1 cellular context compared by ENCODE assay signal in genomic region chr1:207454046-207454964, GRCh38.
TF ChIP-seq lines count a peak whose summit lies in the region.

Gene CR2, plus strand, starts transcription at chr1:207454328. Its CDS starts 91 bp downstream, at chr1:207454419.

TF ChIP-seq in GM12878, 131 proteins besides CTCF, POLR2A, EP300 and RAD21 (continued from another document):
- peak; percentile 20; the same call in 1 of the 2 replicates for TF ChIP-seq ATF2 (IDR thresholded peaks at IDR 0.05; ENCODE audit: low read length)
- no peak for TF ChIP-seq KLF5 (IDR thresholded peaks at IDR 0.05; ENCODE audit: partially characterized antibody)
- TF ChIP-seq STAT1 (conservative IDR thresholded peaks at IDR 0.05): no peak
- no peak for TF ChIP-seq NFYA (IDR thresholded peaks at IDR 0.05; ENCODE audit: borderline replicate concordance, low read depth, low read length)
- no peak for TF ChIP-seq YBX1 (IDR thresholded peaks at IDR 0.05)
- TF ChIP-seq DPF2 (IDR thresholded peaks at IDR 0.05): 0 out of 2 replicates have a peak, but pooled peaks have one; percentile 52
- no peak for TF ChIP-seq MLLT1 (IDR thresholded peaks at IDR 0.05)
- TF ChIP-seq RBBP5 (conservative IDR thresholded peaks at IDR 0.05): no peak
- TF ChIP-seq SMAD5 (IDR thresholded peaks at IDR 0.05; ENCODE audit: low read depth): peak; percentile 97
- TF ChIP-seq SMAD1 (IDR thresholded peaks at IDR 0.05; ENCODE audit: low read depth, partially characterized antibody): no peak
- TF ChIP-seq SRF (IDR thresholded peaks at IDR 0.05; ENCODE audit: low read depth in 2 of 2, low read length in 2 of 2): no peak
- no peak for TF ChIP-seq SIX5 (IDR thresholded peaks at IDR 0.05; ENCODE audit: low read depth, low read length, severe bottlenecking)
- no peak for TF ChIP-seq MXI1 (IDR thresholded peaks at IDR 0.05; ENCODE audit: low read depth, low read length)
- no peak for TF ChIP-seq JUND (IDR thresholded peaks at IDR 0.05; ENCODE audit: low read depth, low read length)
- TF ChIP-seq MTA3 (IDR thresholded peaks at IDR 0.05; ENCODE audit: borderline replicate concordance, low read length): no peak
- TF ChIP-seq CHD2 (IDR thresholded peaks at IDR 0.05; ENCODE audit: borderline replicate concordance, low read depth, low read length): 0 out of 2 replicates have a peak, but pooled peaks have one; percentile 34
- TF ChIP-seq CBFB (IDR thresholded peaks at IDR 0.05; ENCODE audit: low read depth): peak; percentile 22; the same call in 1 of the 2 replicates
- TF ChIP-seq ZBTB11 (CRISPR knock-in tag; IDR thresholded peaks at IDR 0.05): no peak
TF ChIP-seq in GM12878: peak in this region for 32.
